1 cellular context compared by ENCODE assay signal in the genomic region with DNA sequence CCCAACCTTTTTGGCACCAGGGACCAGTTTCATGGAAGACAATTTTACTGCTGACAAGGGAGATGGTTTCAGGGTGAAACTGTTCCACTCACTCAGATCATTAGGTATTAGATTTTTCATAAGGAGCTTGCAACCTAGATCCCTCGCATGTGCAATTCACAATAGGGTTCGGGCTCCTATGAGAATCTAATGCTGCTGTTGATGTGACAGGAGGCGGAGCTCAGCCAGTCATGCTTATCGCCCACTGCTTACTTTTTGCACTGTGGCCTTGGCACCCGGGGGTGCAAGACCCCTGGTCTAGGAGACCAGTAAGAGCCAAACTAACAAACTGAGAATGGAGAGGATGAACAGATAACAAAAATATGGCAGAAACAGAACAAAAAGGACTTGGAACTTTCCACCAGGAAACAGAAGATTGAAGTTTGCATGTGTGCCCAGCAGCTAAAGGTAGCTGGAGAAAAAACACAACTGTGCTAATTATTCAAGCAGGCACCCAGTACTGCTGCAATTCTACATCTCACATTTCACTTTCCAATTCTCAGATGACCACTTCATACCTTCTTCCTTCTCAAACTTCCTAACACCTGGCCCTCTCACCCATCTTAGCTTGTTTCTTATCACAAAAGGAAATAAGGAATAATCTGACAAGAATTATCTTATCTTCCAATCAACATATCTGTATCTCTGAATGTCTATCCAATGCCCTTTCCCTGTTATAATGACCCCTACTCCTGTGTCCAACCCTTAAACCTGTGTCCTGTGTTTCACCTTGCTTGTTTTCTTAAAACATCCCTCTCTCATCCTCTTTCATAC.
TF ChIP-seq lines count a peak whose summit lies in the region.

No MANE protein-coding gene starts in this region.

TF ChIP-seq in IMR-90, 13 proteins besides CTCF, POLR2A, EP300 and RAD21 (continued from another document):
- TF ChIP-seq, protein P1, sequence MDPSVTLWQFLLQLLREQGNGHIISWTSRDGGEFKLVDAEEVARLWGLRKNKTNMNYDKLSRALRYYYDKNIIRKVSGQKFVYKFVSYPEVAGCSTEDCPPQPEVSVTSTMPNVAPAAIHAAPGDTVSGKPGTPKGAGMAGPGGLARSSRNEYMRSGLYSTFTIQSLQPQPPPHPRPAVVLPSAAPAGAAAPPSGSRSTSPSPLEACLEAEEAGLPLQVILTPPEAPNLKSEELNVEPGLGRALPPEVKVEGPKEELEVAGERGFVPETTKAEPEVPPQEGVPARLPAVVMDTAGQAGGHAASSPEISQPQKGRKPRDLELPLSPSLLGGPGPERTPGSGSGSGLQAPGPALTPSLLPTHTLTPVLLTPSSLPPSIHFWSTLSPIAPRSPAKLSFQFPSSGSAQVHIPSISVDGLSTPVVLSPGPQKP (IDR thresholded peaks at IDR 0.05; ENCODE audit: borderline replicate concordance, low read depth, low read length), result no peak
- TF ChIP-seq MAFK (IDR thresholded peaks at IDR 0.05; ENCODE audit: low read depth, low read length), result no peak
- TF ChIP-seq SMC3 (IDR thresholded peaks at IDR 0.05; ENCODE audit: low read depth, low read length), result no peak
- no peak for TF ChIP-seq BHLHE40 (IDR thresholded peaks at IDR 0.05; ENCODE audit: low read depth, low read length)
- no peak for TF ChIP-seq FOS (IDR thresholded peaks at IDR 0.05; ENCODE audit: low read depth, low read length)
- TF ChIP-seq, protein P2, sequence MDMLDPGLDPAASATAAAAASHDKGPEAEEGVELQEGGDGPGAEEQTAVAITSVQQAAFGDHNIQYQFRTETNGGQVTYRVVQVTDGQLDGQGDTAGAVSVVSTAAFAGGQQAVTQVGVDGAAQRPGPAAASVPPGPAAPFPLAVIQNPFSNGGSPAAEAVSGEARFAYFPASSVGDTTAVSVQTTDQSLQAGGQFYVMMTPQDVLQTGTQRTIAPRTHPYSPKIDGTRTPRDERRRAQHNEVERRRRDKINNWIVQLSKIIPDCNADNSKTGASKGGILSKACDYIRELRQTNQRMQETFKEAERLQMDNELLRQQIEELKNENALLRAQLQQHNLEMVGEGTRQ (IDR thresholded peaks at IDR 0.05; ENCODE audit: low read depth, low read length), result no peak
- TF ChIP-seq MXI1 (IDR thresholded peaks at IDR 0.05; ENCODE audit: borderline replicate concordance, low read depth, low read length), result no peak
- no peak for TF ChIP-seq MAZ (IDR thresholded peaks at IDR 0.05; ENCODE audit: borderline replicate concordance, low read depth, low read length)
- no peak for TF ChIP-seq RFX5 (IDR thresholded peaks at IDR 0.05; ENCODE audit: low read depth, low read length)
- TF ChIP-seq CEBPB (IDR thresholded peaks at IDR 0.05; ENCODE audit: low read depth, low read length), result no peak
- TF ChIP-seq RCOR1 (IDR thresholded peaks at IDR 0.05; ENCODE audit: insufficient replicate concordance, low read length), result no peak
